29 cellular contexts compared by ENCODE assay signal in the genomic region with DNA sequence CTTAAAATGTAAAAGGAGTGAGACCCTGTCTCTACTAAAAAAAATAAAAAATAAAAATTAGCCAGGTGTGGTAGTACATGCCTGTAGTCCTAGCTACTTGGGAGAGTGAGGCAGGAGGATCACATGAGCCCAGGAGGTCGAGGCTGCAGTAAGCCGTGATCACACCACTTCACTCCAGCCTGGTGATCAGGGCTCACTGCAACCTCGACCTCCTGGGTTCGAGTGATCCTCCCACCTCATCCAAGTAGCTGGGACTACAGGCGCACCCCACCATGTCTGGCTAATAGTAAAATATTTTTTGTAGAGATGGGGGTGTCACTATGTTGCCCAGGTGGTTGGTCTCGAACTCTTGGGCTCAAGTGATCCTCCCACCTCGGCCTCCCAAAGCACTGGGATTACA. TPM values are rescaled to one million over a fixed set of nuclear protein-coding genes. Genes with fewer than 3 reads are reported as not detected.
"Had no signal": no experiment of that assay in that cellular context is flagged by ENCODE, and none has a peak within 500 bp of the region (broad histone marks: within the 10 kb centered on the region; RNA-seq: fewer than 3 reads in every experiment).

No MANE protein-coding gene starts in this region.

- H3K27ac ChIP-seq: body of pancreas, breast epithelium, Peyer's patch, WERI-Rb-1 had no signal

- H3K27me3 ChIP-seq: body of pancreas, MG63, Peyer's patch had no signal

- H3K36me3 ChIP-seq: breast epithelium, MG63, Peyer's patch, WERI-Rb-1 had no signal

- DNase-seq: activated CD4-positive, alpha-beta memory T cell treated with anti-CD3 and anti-CD28 coated beads, Interleukin-2, amount 10 ng/mL, durations not matched to agents 7 days and 5 days; activated CD4-positive, alpha-beta T cell treated with anti-CD3 and anti-CD28 coated beads for 1 hour; activated CD4-positive, alpha-beta T cell treated with anti-CD3 and anti-CD28 coated beads for 48 hours; activated CD8-positive, alpha-beta memory T cell treated with anti-CD3 and anti-CD28 coated beads for 24 hours; activated CD8-positive, alpha-beta memory T cell treated with anti-CD3 and anti-CD28 coated beads, Interleukin-2, amount 10 ng/mL, durations not matched to agents 7 days and 5 days; activated CD8-positive, alpha-beta memory T cell treated with anti-CD3 and anti-CD28 coated beads, Interleukin-2, amount 50 U/mL, for 48 hours; activated effector memory CD4-positive, alpha-beta T cell treated with Interleukin-2 at 50 U/mL for 16 hours; activated naive CD4-positive, alpha-beta T cell treated with anti-CD3 and anti-CD28 coated beads, Interleukin-2, amount 10 ng/mL, durations not matched to agents 7 days and 5 days; activated T-cell treated with anti-CD3 and anti-CD28 coated beads, Interleukin-2, amount 50 U/mL, for 48 hours; body of pancreas; Karpas-422; KBM-7; MG63; NCI-H1048; NCI-H1930; NCI-H2081 treated with DMSO at 0.1 percent for 48 hours; NCI-H226; Right ventricle myocardium superior; RPMI8226; SW 1271; T1000; WERI-Rb-1 had no signal

- H3K4me3 Mint-ChIP-seq: activated CD4-positive, alpha-beta memory T cell treated with anti-CD3 and anti-CD28 coated beads, Interleukin-2, amount 10 ng/mL, durations not matched to agents 7 days and 5 days; activated CD8-positive, alpha-beta memory T cell treated with anti-CD3 and anti-CD28 coated beads, Interleukin-2, amount 10 ng/mL, durations not matched to agents 7 days and 5 days; activated naive CD4-positive, alpha-beta T cell treated with anti-CD3 and anti-CD28 coated beads, Interleukin-2, amount 10 ng/mL, durations not matched to agents 7 days and 5 days; activated naive CD8-positive, alpha-beta T cell had no signal

- H3K27ac Mint-ChIP-seq: activated CD4-positive, alpha-beta memory T cell treated with anti-CD3 and anti-CD28 coated beads, Interleukin-2, amount 10 ng/mL, durations not matched to agents 7 days and 5 days; activated CD8-positive, alpha-beta memory T cell treated with anti-CD3 and anti-CD28 coated beads, Interleukin-2, amount 10 ng/mL, durations not matched to agents 7 days and 5 days; activated naive CD4-positive, alpha-beta T cell treated with anti-CD3 and anti-CD28 coated beads, Interleukin-2, amount 10 ng/mL, durations not matched to agents 7 days and 5 days; activated naive CD8-positive, alpha-beta T cell had no signal

- H3K9me3 ChIP-seq: body of pancreas, breast epithelium, MG63, Peyer's patch had no signal

- H3K4me1 ChIP-seq: breast epithelium had no signal

- H3K36me3 Mint-ChIP-seq: activated CD8-positive, alpha-beta memory T cell treated with anti-CD3 and anti-CD28 coated beads, Interleukin-2, amount 10 ng/mL, durations not matched to agents 7 days and 5 days; activated naive CD4-positive, alpha-beta T cell treated with anti-CD3 and anti-CD28 coated beads, Interleukin-2, amount 10 ng/mL, durations not matched to agents 7 days and 5 days; activated naive CD8-positive, alpha-beta T cell had no signal

- H3K9me3 Mint-ChIP-seq: activated CD4-positive, alpha-beta memory T cell treated with anti-CD3 and anti-CD28 coated beads, Interleukin-2, amount 10 ng/mL, durations not matched to agents 7 days and 5 days; activated naive CD4-positive, alpha-beta T cell treated with anti-CD3 and anti-CD28 coated beads, Interleukin-2, amount 10 ng/mL, durations not matched to agents 7 days and 5 days had no signal

- H3K4me3 ChIP-seq: body of pancreas, breast epithelium, MG63, Peyer's patch had no signal

RNA-seq across cellular contexts. Expression of gene FOXS1, which starts 8.1 kb away (rescaled TPM):
- total RNA-seq: activated CD4-positive, alpha-beta memory T cell treated with anti-CD3 and anti-CD28 coated beads, Interleukin-2, amount 10 ng/mL, durations not matched to agents 7 days and 5 days; activated CD8-positive, alpha-beta memory T cell treated with anti-CD3 and anti-CD28 coated beads, Interleukin-2, amount 10 ng/mL, durations not matched to agents 7 days and 5 days; NCI-H460; Peyer's patch; T-helper 1 cell treated with Interleukin-12 subunit alpha and Interleukin-12 subunit beta and Interleukin-4 antibody, amounts not matched to agents 30 ng/mL and 1 ng/mL, for 36 hours; T-helper 2 cell treated with Interferon-gamma antibody and Interleukin-4, amounts not matched to agents 100 ng/mL and 5 ng/mL, for 36 hours had no signal

RNA-seq across cellular contexts. Expression of gene DUSP15, which starts 16.8 kb away (rescaled TPM):
- total RNA-seq: activated CD4-positive, alpha-beta memory T cell treated with anti-CD3 and anti-CD28 coated beads, Interleukin-2, amount 10 ng/mL, durations not matched to agents 7 days and 5 days; activated CD8-positive, alpha-beta memory T cell treated with anti-CD3 and anti-CD28 coated beads, Interleukin-2, amount 10 ng/mL, durations not matched to agents 7 days and 5 days; NCI-H460; T-helper 1 cell treated with Interleukin-12 subunit alpha and Interleukin-12 subunit beta and Interleukin-4 antibody, amounts not matched to agents 30 ng/mL and 1 ng/mL, for 36 hours; T-helper 2 cell treated with Interferon-gamma antibody and Interleukin-4, amounts not matched to agents 100 ng/mL and 5 ng/mL, for 36 hours had no signal

RNA-seq across cellular contexts. Expression of gene TTLL9, which starts 17.0 kb away (rescaled TPM):
- total RNA-seq: activated CD4-positive, alpha-beta memory T cell treated with anti-CD3 and anti-CD28 coated beads, Interleukin-2, amount 10 ng/mL, durations not matched to agents 7 days and 5 days; activated CD8-positive, alpha-beta memory T cell treated with anti-CD3 and anti-CD28 coated beads, Interleukin-2, amount 10 ng/mL, durations not matched to agents 7 days and 5 days; cardiac septum; NCI-H460; Right ventricle myocardium superior; T-helper 1 cell treated with Interleukin-12 subunit alpha and Interleukin-12 subunit beta and Interleukin-4 antibody, amounts not matched to agents 30 ng/mL and 1 ng/mL, for 36 hours; T-helper 2 cell treated with Interferon-gamma antibody and Interleukin-4, amounts not matched to agents 100 ng/mL and 5 ng/mL, for 36 hours had no signal

RNA-seq across cellular contexts. Expression of gene MYLK2, which starts 34.3 kb away (rescaled TPM):
- total RNA-seq: breast epithelium had no signal
